In genomic region chr5:15116996-15117395, GRCh38 we compare ENCODE assay signal across 17 cellular contexts.
"Had no signal": no experiment of that assay in that cellular context is flagged by ENCODE, and none has a peak within 500 bp of the region (broad histone marks: within the 10 kb centered on the region; RNA-seq: fewer than 3 reads in every experiment).

No MANE protein-coding gene starts in this region.

- H3K4me3 Mint-ChIP-seq: activated CD8-positive, alpha-beta T cell treated with anti-CD3 and anti-CD28 coated beads for 36 hours; activated naive CD8-positive, alpha-beta T cell; central memory CD8-positive, alpha-beta T cell; dendritic cell treated with granulocyte-macrophage colony-stimulating factor and Interleukin-4, amounts not matched to agents 40 ng/mL and 50 ng/mL, for 4 days; neural progenitor cell; T-helper 17 cell; WTC11 had no signal

- H3K27ac ChIP-seq: body of pancreas, neural progenitor cell, sigmoid colon, uterus had no signal

- H3K4me1 ChIP-seq: body of pancreas, neural progenitor cell, sigmoid colon, uterus had no signal

- H3K4me3 ChIP-seq: body of pancreas, neural progenitor cell, sigmoid colon, uterus had no signal

- H3K27me3 ChIP-seq: body of pancreas, neural progenitor cell, sigmoid colon, uterus had no signal

- FAIRE-seq: kidney had no signal

- H3K9me3 ChIP-seq: body of pancreas, sigmoid colon, uterus had no signal

- H3K4me2 ChIP-seq: neural progenitor cell had no signal

- ATAC-seq: activated CD8-positive, alpha-beta T cell treated with anti-CD3 and anti-CD28 coated beads for 36 hours; body of pancreas; left ventricle myocardium superior; T-helper 17 cell; WTC11 had no signal

- H3K36me3 Mint-ChIP-seq: activated naive CD8-positive, alpha-beta T cell; neural progenitor cell had no signal

- DNase-seq: activated CD4-positive, alpha-beta T cell treated with anti-CD3 and anti-CD28 coated beads for 48 hours; activated CD8-positive, alpha-beta T cell treated with anti-CD3 and anti-CD28 coated beads for 36 hours; activated gamma-delta T cell; activated T-cell treated with anti-CD3 and anti-CD28 coated beads, Interleukin-2, amount 50 U/mL, for 48 hours; amniotic stem cell; body of pancreas; kidney; left ventricle myocardium superior; sigmoid colon; stimulated activated CD4-positive, alpha-beta T cell treated with anti-CD3 and anti-CD28 coated beads, Interleukin-1b, Interleukin-23, amount 100 ng/mL, for 48 hours; T-helper 17 cell; uterus had no signal

- H3K4me1 Mint-ChIP-seq: central memory CD8-positive, alpha-beta T cell; T-helper 17 cell had no signal

- H3K27ac Mint-ChIP-seq: activated CD8-positive, alpha-beta T cell treated with anti-CD3 and anti-CD28 coated beads for 36 hours; activated naive CD8-positive, alpha-beta T cell; dendritic cell treated with granulocyte-macrophage colony-stimulating factor and Interleukin-4, amounts not matched to agents 40 ng/mL and 50 ng/mL, for 4 days; neural progenitor cell; T-helper 17 cell; WTC11 had no signal

- H3K27me3 Mint-ChIP-seq: activated CD8-positive, alpha-beta T cell treated with anti-CD3 and anti-CD28 coated beads for 36 hours; central memory CD8-positive, alpha-beta T cell; dendritic cell treated with granulocyte-macrophage colony-stimulating factor and Interleukin-4, amounts not matched to agents 40 ng/mL and 50 ng/mL, for 4 days had no signal

- H2AFZ ChIP-seq: neural progenitor cell had no signal

- H3K36me3 ChIP-seq: neural progenitor cell, sigmoid colon, uterus had no signal
